Comparison of ENCODE assay signal across 18 cellular contexts in genomic region chr9:135010363-135010860, GRCh38.
"Had no signal": no experiment of that assay in that cellular context is flagged by ENCODE, and none has a peak within 500 bp of the region (broad histone marks: within the 10 kb centered on the region; RNA-seq: fewer than 3 reads in every experiment).

No MANE protein-coding gene starts in this region.

- H3K27ac ChIP-seq: coronary artery, esophagus muscularis mucosa, hepatocyte, neutrophil, tibial artery, uterus had no signal

- H3K4me2 ChIP-seq: hepatocyte had no signal

- H3K36me3 ChIP-seq: esophagus muscularis mucosa, neutrophil, tibial artery, uterus had no signal

- H3K9me3 Mint-ChIP-seq: mesothelial cell of epicardium; stimulated activated memory B cell treated with anti-CD40 and anti-IgM and Interleukin-4, amounts not matched to agents 10 μg/mL and 1 μg/mL and 100 μg/mL, for 72 hours had no signal

- H2AFZ ChIP-seq: hepatocyte had no signal

- H3K27ac Mint-ChIP-seq: activated CD8-positive, alpha-beta T cell treated with anti-CD3 and anti-CD28 coated beads, Interleukin-2, amount 10 ng/mL, durations not matched to agents 7 days and 5 days; activated naive CD8-positive, alpha-beta T cell; mesothelial cell of epicardium; stimulated activated memory B cell treated with anti-CD40 and anti-IgM and Interleukin-4, amounts not matched to agents 10 μg/mL and 1 μg/mL and 100 μg/mL, for 72 hours; T-helper 17 cell had no signal

- ATAC-seq: activated CD8-positive, alpha-beta T cell treated with anti-CD3 and anti-CD28 coated beads, Interleukin-2, amount 10 ng/mL, durations not matched to agents 7 days and 5 days; stimulated activated memory B cell treated with anti-CD40 and anti-IgM and Interleukin-4, amounts not matched to agents 10 μg/mL and 1 μg/mL and 100 μg/mL, for 72 hours; T-helper 17 cell had no signal

- DNase-seq: activated CD4-positive, alpha-beta T cell treated with anti-CD3 and anti-CD28 coated beads for 4 hours; activated CD8-positive, alpha-beta memory T cell treated with anti-CD3 and anti-CD28 coated beads, Interleukin-2, amount 50 U/mL, for 4 hours; activated CD8-positive, alpha-beta T cell treated with anti-CD3 and anti-CD28 coated beads, Interleukin-2, amount 10 ng/mL, durations not matched to agents 7 days and 5 days; activated gamma-delta T cell; activated T-cell treated with anti-CD3 and anti-CD28 coated beads, Interleukin-2, amount 50 U/mL, for 48 hours; amniotic stem cell; effector CD4-positive, alpha-beta T cell; retina; T-helper 17 cell; tibial artery; uterus had no signal

- H3K36me3 Mint-ChIP-seq: activated naive CD8-positive, alpha-beta T cell; mesothelial cell of epicardium; stimulated activated memory B cell treated with anti-CD40 and anti-IgM and Interleukin-4, amounts not matched to agents 10 μg/mL and 1 μg/mL and 100 μg/mL, for 72 hours had no signal

- H3K4me1 Mint-ChIP-seq: stimulated activated memory B cell treated with anti-CD40 and anti-IgM and Interleukin-4, amounts not matched to agents 10 μg/mL and 1 μg/mL and 100 μg/mL, for 72 hours; T-helper 17 cell had no signal

- H3K9me3 ChIP-seq: esophagus muscularis mucosa, neutrophil, tibial artery, uterus had no signal

- H3K4me3 ChIP-seq: coronary artery, esophagus muscularis mucosa, hepatocyte, tibial artery, uterus had no signal

- H3K4me3 Mint-ChIP-seq: activated CD8-positive, alpha-beta T cell treated with anti-CD3 and anti-CD28 coated beads, Interleukin-2, amount 10 ng/mL, durations not matched to agents 7 days and 5 days; activated naive CD8-positive, alpha-beta T cell; mesothelial cell of epicardium; stimulated activated memory B cell treated with anti-CD40 and anti-IgM and Interleukin-4, amounts not matched to agents 10 μg/mL and 1 μg/mL and 100 μg/mL, for 72 hours; T-helper 17 cell had no signal

- H3K79me2 ChIP-seq: hepatocyte had no signal

- H3K27me3 ChIP-seq: hepatocyte, uterus had no signal

- H3K4me1 ChIP-seq: esophagus muscularis mucosa, tibial artery, uterus had no signal
